ENCODE assay signal across 21 cellular contexts in the genomic region with DNA sequence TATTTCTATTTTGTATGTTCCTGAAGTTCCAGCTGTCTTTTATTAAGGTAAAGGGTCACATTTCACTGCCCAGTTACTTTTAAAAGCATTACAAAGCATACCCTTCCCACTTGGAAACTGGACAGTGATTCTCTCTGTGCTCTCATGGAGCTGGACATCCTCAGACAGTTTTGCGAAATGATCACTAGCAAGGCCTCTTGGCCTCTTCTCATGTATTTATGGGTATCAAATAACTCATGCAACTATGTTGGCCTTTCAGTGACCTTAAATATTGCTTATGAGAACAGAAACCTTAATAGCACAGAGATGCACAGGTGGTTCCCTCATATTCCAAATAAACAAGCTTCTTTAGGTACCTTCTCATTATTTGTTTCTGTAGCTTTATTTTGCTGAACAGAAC. TPM values are rescaled to one million over a fixed set of nuclear protein-coding genes. Genes with fewer than 3 reads are reported as not detected.
DNase-seq lines count a peak whose midpoint lies in the region; ATAC-seq and TF ChIP-seq lines count a peak whose summit lies in the region.
"Had no signal": no experiment of that assay in that cellular context is flagged by ENCODE, and none has a peak within 500 bp of the region (broad histone marks: within the 10 kb centered on the region; RNA-seq: fewer than 3 reads in every experiment).

No MANE protein-coding gene starts in this region.

- H3K4me3 ChIP-seq in AG10803 (ENCODE audit: low read length), result no peak overlapping the region
- H3K4me3 ChIP-seq: right atrium auricular region, SJCRH30, vagina had no signal

- TF ChIP-seq CTCF in AG10803 (conservative IDR thresholded peaks at IDR 0.05; ENCODE audit: low read length), result no peak
- TF ChIP-seq CTCF in omental fat pad (IDR thresholded peaks at IDR 0.05), result no peak

- ATAC-seq in GM21515 (IDR thresholded peaks at IDR 0.05; ENCODE audit: unreplicated experiment) (peak; percentile 57), omental fat pad (ENCODE audit: low FRiP score) (no peak)
- ATAC-seq: CD8-positive, alpha-beta T cell; left cardiac atrium had no signal

- DNase-seq in AG10803 (ENCODE audit: low read depth) (peak; percentile 1), RPMI8226 (peak; percentile 15), SKM-1 (lab: John Stamatoyannopoulos, UW; ENCODE audit: unreplicated experiment) (no peak), CD1c-positive myeloid dendritic cell (ENCODE audit: extremely low spot score) (no peak), omental fat pad (ENCODE audit: low spot score) (no peak)
- DNase-seq: activated CD4-positive, CD25-positive, alpha-beta regulatory T cell treated with anti-CD3 and anti-CD28 coated beads, Interleukin-2, amount 50 U/mL, for 72 hours; activated gamma-delta T cell; CD8-positive, alpha-beta T cell; DND-41; effector memory CD4-positive, alpha-beta T cell; left cardiac atrium; NCI-H1694; substantia nigra; T1000 had no signal

RNA-seq across cellular contexts. Expression of a gene that starts 7.9 kb away (rescaled TPM):
- total RNA-seq in omental fat pad, result not detected
- total RNA-seq: CD8-positive, alpha-beta T cell; H1; left cardiac atrium; M059J; NCI-H460; right atrium auricular region; SJCRH30; vagina had no signal

RNA-seq across cellular contexts. Expression of a gene that starts 13.3 kb away (rescaled TPM):
- 10 to 100 TPM; 24.1 to 46.2 (median 31.9) TPM for total RNA-seq in omental fat pad

RNA-seq across cellular contexts. Expression of a gene that starts 33.4 kb away (rescaled TPM):
- total RNA-seq in omental fat pad, result 1 to 10 TPM; 1.9 to 6.6 (median 3.1) TPM

RNA-seq across cellular contexts. Expression of a gene that starts 54.5 kb away (rescaled TPM):
- total RNA-seq in omental fat pad, result 1,000 to 10,000 TPM in 3 of 4 donors, 100 to 1,000 TPM in 1; 879 to 1,224 (median 1,011) TPM

Comparison
In these comparisons a context has a peak if more than half of its experiments do, and no peak if none do; other contexts are left out.
1. DNase-seq: peak in AG10803 (single experiment) and RPMI8226 (single experiment); none in SKM-1 (single experiment), CD1c-positive myeloid dendritic cell (single experiment) and omental fat pad (single experiment).